In genomic region chr6:453152-453551, GRCh38 we compare ENCODE assay signal across 12 cellular contexts.
DNase-seq lines count a peak whose midpoint lies in the region; ATAC-seq and TF ChIP-seq lines count a peak whose summit lies in the region.
"Had no signal": no experiment of that assay in that cellular context is flagged by ENCODE, and none has a peak within 500 bp of the region (broad histone marks: within the 10 kb centered on the region; RNA-seq: fewer than 3 reads in every experiment).

No MANE protein-coding gene starts in this region.

- no peaks in the 10 kb centered on the region for H3K4me1 Mint-ChIP-seq in HFFc6 (ENCODE audit: low read depth)
- H3K4me1 Mint-ChIP-seq: mesothelial cell of epicardium had no signal

- DNase-seq in AG08396 (ENCODE audit: low spot score) (peak; percentile 55), NCI-H146 treated with DMSO at 0.1 percent for 48 hours (lab: John Stamatoyannopoulos, UW; ENCODE audit: unreplicated experiment) (peak; percentile 14), foreskin fibroblast (peak; percentile 14 to 74), nucleus accumbens (lab: John Stamatoyannopoulos, UW) (peak in 53 of 56 donors; percentile 15 to 89 (median 69)), HFFc6 (no peak), OCI-M2 (lab: John Stamatoyannopoulos, UW; ENCODE audit: unreplicated experiment) (no peak)
- DNase-seq: brain microvascular endothelial cell had no signal

- no peak overlapping the region for H3K4me3 Mint-ChIP-seq in HFFc6
- H3K4me3 Mint-ChIP-seq: mesothelial cell of epicardium had no signal

- H3K27ac Mint-ChIP-seq in HFFc6 = no peak overlapping the region
- H3K27ac Mint-ChIP-seq: mesothelial cell of epicardium had no signal

- peaks cover 5% of the 10 kb centered on the region for H3K27me3 Mint-ChIP-seq in HFFc6 (ENCODE audit: insufficient read depth)

- no peak overlapping the region for H3K4me3 ChIP-seq in foreskin fibroblast (ENCODE audit: low read depth in 1 of 2, low read length in 2 of 2)
- H3K4me3 ChIP-seq: BLaER1 treated with 17β-estradiol and CSF1 and Interleukin-3, amounts not matched to agents 10 nM and 100 nM had no signal

- H3K36me3 Mint-ChIP-seq in HFFc6 (ENCODE audit: low read depth) = peaks cover 10% of the 10 kb centered on the region
- H3K36me3 Mint-ChIP-seq: mesothelial cell of epicardium had no signal

- ATAC-seq in HG02973 (IDR thresholded peaks at IDR 0.05; ENCODE audit: unreplicated experiment) = no peak
- no peak for ATAC-seq in HG02678 (IDR thresholded peaks at IDR 0.05; ENCODE audit: unreplicated experiment)
- ATAC-seq: HCT116 had no signal

- TF ChIP-seq CTCF in foreskin fibroblast (IDR thresholded peaks at IDR 0.05; ENCODE audit: low read depth, low read length) (no peak), HFFc6 (IDR thresholded peaks at IDR 0.05) (no peak)

- peaks cover 32% of the 10 kb centered on the region for H3K9me3 Mint-ChIP-seq in HFFc6

Comparison
In these comparisons a context has a peak if more than half of its experiments do, and no peak if none do; other contexts are left out.
1. DNase-seq: peak in AG08396 (single experiment), NCI-H146 treated with DMSO at 0.1 percent for 48 hours (single experiment), foreskin fibroblast (2 of 2) and nucleus accumbens (53 of 56); none in HFFc6 (single experiment) and OCI-M2 (single experiment).